ENCODE assay signal across 16 cellular contexts in genomic region chr16:89607937-89608740, GRCh38. TPM values are rescaled to one million over a fixed set of nuclear protein-coding genes. Genes with fewer than 3 reads are reported as not detected.
"Had no signal": no experiment of that assay in that cellular context is flagged by ENCODE, and none has a peak within 500 bp of the region (broad histone marks: within the 10 kb centered on the region; RNA-seq: fewer than 3 reads in every experiment).

No MANE protein-coding gene starts in this region.

- H3K27ac ChIP-seq: ascending aorta, heart left ventricle, right atrium auricular region, suprapubic skin had no signal

- H3K27me3 Mint-ChIP-seq: stimulated activated naive CD8-positive, alpha-beta T cell treated with anti-CD3 and anti-CD28 coated beads, Interleukin-15, Interleukin-2, amounts not matched to agents 100 ng/mL and 50 ng/mL, for 24 hours had no signal

- DNase-seq: activated CD4-positive, CD25-positive, alpha-beta regulatory T cell treated with anti-CD3 and anti-CD28 coated beads, Interleukin-2, amount 50 U/mL, for 72 hours; activated naive CD4-positive, alpha-beta T cell treated with anti-CD3 and anti-CD28 coated beads for 36 hours; effector memory CD8-positive, alpha-beta T cell; heart left ventricle; left cardiac atrium; naive B cell had no signal

- H3K9me3 ChIP-seq: ascending aorta, heart left ventricle, right atrium auricular region, suprapubic skin had no signal

- H3K4me1 ChIP-seq: ascending aorta, heart left ventricle, right atrium auricular region had no signal

- FAIRE-seq: bronchial epithelial cell, frontal cortex had no signal

- ATAC-seq: effector memory CD8-positive, alpha-beta T cell; heart left ventricle; left cardiac atrium had no signal

- H3K4me3 ChIP-seq: ascending aorta, heart left ventricle, right atrium auricular region, smooth muscle cell, suprapubic skin had no signal

- H3K36me3 ChIP-seq: ascending aorta, heart left ventricle, right atrium auricular region, suprapubic skin had no signal

- H3K27ac Mint-ChIP-seq: activated naive CD4-positive, alpha-beta T cell treated with anti-CD3 and anti-CD28 coated beads for 36 hours; dendritic cell treated with granulocyte-macrophage colony-stimulating factor and Interleukin-4, amounts not matched to agents 40 ng/mL and 50 ng/mL, for 4 days; effector memory CD8-positive, alpha-beta T cell; naive B cell; stimulated activated naive CD8-positive, alpha-beta T cell treated with anti-CD3 and anti-CD28 coated beads, Interleukin-15, Interleukin-2, amounts not matched to agents 100 ng/mL and 50 ng/mL, for 24 hours; type B pancreatic cell had no signal

- H3K9me3 Mint-ChIP-seq: activated naive CD4-positive, alpha-beta T cell treated with anti-CD3 and anti-CD28 coated beads for 36 hours; dendritic cell treated with granulocyte-macrophage colony-stimulating factor and Interleukin-4, amounts not matched to agents 40 ng/mL and 50 ng/mL, for 4 days; effector memory CD8-positive, alpha-beta T cell; naive B cell; stimulated activated naive CD8-positive, alpha-beta T cell treated with anti-CD3 and anti-CD28 coated beads, Interleukin-15, Interleukin-2, amounts not matched to agents 100 ng/mL and 50 ng/mL, for 24 hours; type B pancreatic cell had no signal

- H3K4me3 Mint-ChIP-seq: activated naive CD4-positive, alpha-beta T cell treated with anti-CD3 and anti-CD28 coated beads for 36 hours; dendritic cell treated with granulocyte-macrophage colony-stimulating factor and Interleukin-4, amounts not matched to agents 40 ng/mL and 50 ng/mL, for 4 days; effector memory CD8-positive, alpha-beta T cell; naive B cell; stimulated activated naive CD8-positive, alpha-beta T cell treated with anti-CD3 and anti-CD28 coated beads, Interleukin-15, Interleukin-2, amounts not matched to agents 100 ng/mL and 50 ng/mL, for 24 hours; type B pancreatic cell had no signal

- H3K27me3 ChIP-seq: ascending aorta, right atrium auricular region had no signal

- H3K4me2 ChIP-seq: smooth muscle cell had no signal

- H3K36me3 Mint-ChIP-seq: naive B cell, type B pancreatic cell had no signal

RNA-seq across cellular contexts. Expression of gene DPEP1, which starts 5.3 kb away (rescaled TPM):
- total RNA-seq: activated CD8-positive, alpha-beta memory T cell treated with anti-CD3 and anti-CD28 coated beads for 36 hours; activated naive CD4-positive, alpha-beta T cell treated with anti-CD3 and anti-CD28 coated beads for 36 hours; ascending aorta; heart left ventricle; left cardiac atrium; smooth muscle cell had no signal
- polyA plus RNA-seq: heart left ventricle, smooth muscle cell had no signal

RNA-seq across cellular contexts. Expression of gene CPNE7, which starts 32.6 kb away (rescaled TPM):
- total RNA-seq: ascending aorta, left cardiac atrium, right atrium auricular region had no signal
